Comparison of ENCODE assay signal across 9 cellular contexts in genomic region chr21:28883931-28884330, GRCh38.
DNase-seq lines count a peak whose midpoint lies in the region; ATAC-seq and TF ChIP-seq lines count a peak whose summit lies in the region.
"Had no signal": no experiment of that assay in that cellular context is flagged by ENCODE, and none has a peak within 500 bp of the region (broad histone marks: within the 10 kb centered on the region; RNA-seq: fewer than 3 reads in every experiment).

No MANE protein-coding gene starts in this region.

- peaks cover 18% of the 10 kb centered on the region for H3K36me3 Mint-ChIP-seq in activated CD8-positive, alpha-beta T cell treated with anti-CD3 and anti-CD28 coated beads, Interleukin-2, amount 10 ng/mL, durations not matched to agents 7 days and 5 days (ENCODE audit: low read depth)
- H3K36me3 Mint-ChIP-seq in type B pancreatic cell: peaks cover 8% of the 10 kb centered on the region

- H3K4me3 ChIP-seq in cardiac muscle cell: peak overlapping the region; percentile 32
- H3K4me3 ChIP-seq in heart right ventricle: peak overlapping the region in 5 of 10 donors; percentile 47 to 70 (median 64)
- peak overlapping the region; percentile 69 for H3K4me3 ChIP-seq in lower lobe of right lung

- H3K27ac ChIP-seq in cardiac muscle cell: no peak overlapping the region
- peak overlapping the region in 5 of 10 donors; percentile 91 to 93 (median 92) for H3K27ac ChIP-seq in heart right ventricle
- no peak overlapping the region for H3K27ac ChIP-seq in lower lobe of right lung

- H3K4me3 Mint-ChIP-seq in activated CD8-positive, alpha-beta T cell treated with anti-CD3 and anti-CD28 coated beads, Interleukin-2, amount 10 ng/mL, durations not matched to agents 7 days and 5 days: peak overlapping the region; percentile 94
- H3K4me3 Mint-ChIP-seq in type B pancreatic cell: peak overlapping the region; percentile 99

- peaks cover 19% of the 10 kb centered on the region for H3K4me1 Mint-ChIP-seq in activated CD8-positive, alpha-beta T cell treated with anti-CD3 and anti-CD28 coated beads, Interleukin-2, amount 10 ng/mL, durations not matched to agents 7 days and 5 days (ENCODE audit: low read depth)
- H3K4me1 Mint-ChIP-seq in type B pancreatic cell (ENCODE audit: unreplicated experiment): no peaks in the 10 kb centered on the region

- peaks cover 6% of the 10 kb centered on the region for H3K27me3 Mint-ChIP-seq in activated CD8-positive, alpha-beta T cell treated with anti-CD3 and anti-CD28 coated beads, Interleukin-2, amount 10 ng/mL, durations not matched to agents 7 days and 5 days (ENCODE audit: low read depth)
- H3K27me3 Mint-ChIP-seq in type B pancreatic cell: peaks cover 16% of the 10 kb centered on the region

- no peaks in the 10 kb centered on the region for H3K27me3 ChIP-seq in cardiac muscle cell
- peaks cover 0 to under 1% (median 0%) of the 10 kb centered on the region in 7 donors for H3K27me3 ChIP-seq in heart right ventricle
- H3K27me3 ChIP-seq in lower lobe of right lung (ENCODE audit: low read depth): no peaks in the 10 kb centered on the region

- no peak for DNase-seq in cardiac muscle cell (ENCODE audit: low read depth in 1 of 2, low spot score in 1 of 2)
- DNase-seq in heart right ventricle: no peak
- no peak for DNase-seq in activated CD8-positive, alpha-beta T cell treated with anti-CD3 and anti-CD28 coated beads, Interleukin-2, amount 10 ng/mL, durations not matched to agents 7 days and 5 days
- DNase-seq in lower lobe of right lung: no peak
- no peak for DNase-seq in type B pancreatic cell (ENCODE audit: extremely low spot score, unreplicated experiment)
- DNase-seq in GM10248 (ENCODE audit: extremely low spot score): no peak
- DNase-seq: stimulated activated CD8-positive, alpha-beta memory T cell treated with anti-CD3 and anti-CD28 coated beads, Interleukin-4, amount 100 ng/mL, for 48 hours had no signal

- H3K36me3 ChIP-seq in cardiac muscle cell (peaks cover 19% of the 10 kb centered on the region), heart right ventricle (peaks cover 0 to 41% (median 14%) of the 10 kb centered on the region in 9 donors), lower lobe of right lung (peaks cover 37% of the 10 kb centered on the region)

- no peak for ATAC-seq in heart right ventricle
- ATAC-seq in activated CD8-positive, alpha-beta T cell treated with anti-CD3 and anti-CD28 coated beads, Interleukin-2, amount 10 ng/mL, durations not matched to agents 7 days and 5 days: no peak
- no peak for ATAC-seq in lower lobe of right lung
- no peak for ATAC-seq in HG03139 (IDR thresholded peaks at IDR 0.05; ENCODE audit: unreplicated experiment)
- ATAC-seq in HG03135 (IDR thresholded peaks at IDR 0.05; ENCODE audit: unreplicated experiment): no peak

- POLR2A ChIA-PET in activated CD8-positive, alpha-beta T cell treated with anti-CD3 and anti-CD28 coated beads, Interleukin-2, amount 10 ng/mL, durations not matched to agents 7 days and 5 days (lab: Charles Lee): interaction anchor here (1.1 to 1.9 kb wide), 4 partner anchors 48 to 141 kb away, joined by 4 to 8 read pairs (median 6); partner anchors contain the start of gene USP16
- POLR2A ChIA-PET in GM10248 (lab: Yijun Ruan, JAX): no interaction called here

- peak overlapping the region; percentile 100 for H3K27ac Mint-ChIP-seq in activated CD8-positive, alpha-beta T cell treated with anti-CD3 and anti-CD28 coated beads, Interleukin-2, amount 10 ng/mL, durations not matched to agents 7 days and 5 days
- H3K27ac Mint-ChIP-seq in type B pancreatic cell: no peak overlapping the region

- TF ChIP-seq CTCF in cardiac muscle cell (IDR thresholded peaks at IDR 0.05; ENCODE audit: low read depth, low read length) (no peak), heart right ventricle (IDR thresholded peaks at IDR 0.05) (no peak), lower lobe of right lung (IDR thresholded peaks at IDR 0.05) (no peak), type B pancreatic cell (conservative IDR thresholded peaks at IDR 0.05) (no peak), GM10248 (IDR thresholded peaks at IDR 0.05; ENCODE audit: control extremely low read depth, extremely low read depth, low read depth, missing control alignments) (no peak)

- CTCF ChIA-PET in activated CD8-positive, alpha-beta T cell treated with anti-CD3 and anti-CD28 coated beads, Interleukin-2, amount 10 ng/mL, durations not matched to agents 7 days and 5 days (lab: Charles Lee): interaction anchor here (0.7 to 4.1 kb wide), 8 partner anchors 12 to 139 kb away, joined by 3 to 22 read pairs (median 5); no protein-coding TSS in a partner anchor
- CTCF ChIA-PET in GM10248 (lab: Yijun Ruan, JAX): interaction anchor here (1.0 to 3.5 kb wide), 5 partner anchors 11 to 139 kb away, joined by 3 to 15 read pairs (median 5); no protein-coding TSS in a partner anchor

- H3K4me1 ChIP-seq in cardiac muscle cell (ENCODE audit: low read depth) (no peaks in the 10 kb centered on the region), heart right ventricle (peaks cover 0 to 19% (median 10%) of the 10 kb centered on the region in 9 donors), lower lobe of right lung (peaks cover 15% of the 10 kb centered on the region)

- H3K9me3 ChIP-seq in cardiac muscle cell (ENCODE audit: low read depth) (no peaks in the 10 kb centered on the region), heart right ventricle (peaks cover 0 to 3% (median 0%) of the 10 kb centered on the region in 11 donors), lower lobe of right lung (no peaks in the 10 kb centered on the region)

- intact Hi-C loops in heart right ventricle (cut with DNase I) (loop anchor here in 3 of 10 donors (2.0 to 10.0 kb wide), 3 partner anchors 57 to 1469 kb away; no protein-coding TSS in a partner anchor), lower lobe of right lung (cut with DNase I) (no loop called here)

- H3K9me3 Mint-ChIP-seq in activated CD8-positive, alpha-beta T cell treated with anti-CD3 and anti-CD28 coated beads, Interleukin-2, amount 10 ng/mL, durations not matched to agents 7 days and 5 days (ENCODE audit: insufficient read depth): no peaks in the 10 kb centered on the region
- no peaks in the 10 kb centered on the region for H3K9me3 Mint-ChIP-seq in type B pancreatic cell
